Comparison of ENCODE assay signal across 1 cellular context in genomic region chr16:54040480-54040879, GRCh38.
TF ChIP-seq lines count a peak whose summit lies in the region.

No MANE protein-coding gene starts in this region.

TF ChIP-seq in HepG2, 621 proteins besides CTCF, POLR2A, EP300 and RAD21 (continued from another document and continues in another):
- TF ChIP-seq ZNF225 (CRISPR knock-in tag; IDR thresholded peaks at IDR 0.05) (no peak), HOXA5 (CRISPR knock-in tag; IDR thresholded peaks at IDR 0.05) (no peak), GMEB2 (CRISPR knock-in tag; IDR thresholded peaks at IDR 0.05; ENCODE audit: low read depth) (no peak), ZNF841 (CRISPR knock-in tag; IDR thresholded peaks at IDR 0.05; ENCODE audit: borderline replicate concordance) (no peak), ZKSCAN5 (CRISPR knock-in tag; IDR thresholded peaks at IDR 0.05) (peak; percentile 74; the same call in 1 of the 2 replicates), ZNF510 (CRISPR knock-in tag; IDR thresholded peaks at IDR 0.05; ENCODE audit: low read depth) (no peak), THAP9 (CRISPR knock-in tag; IDR thresholded peaks at IDR 0.05; ENCODE audit: borderline replicate concordance) (no peak), ZSCAN5A (CRISPR knock-in tag; IDR thresholded peaks at IDR 0.05; ENCODE audit: borderline replicate concordance) (no peak), HCFC1 (IDR thresholded peaks at IDR 0.05; ENCODE audit: low read depth, low read length) (no peak), ZNF331 (CRISPR knock-in tag; IDR thresholded peaks at IDR 0.05) (peak; percentile 68; the same call in 1 of the 2 replicates), ATRX (CRISPR knock-in tag; IDR thresholded peaks at IDR 0.05; ENCODE audit: borderline replicate concordance) (no peak), ZFP62 (CRISPR knock-in tag; IDR thresholded peaks at IDR 0.05) (no peak), FOXM1 (CRISPR knock-in tag; IDR thresholded peaks at IDR 0.05) (no peak), KAT7 (CRISPR knock-in tag; IDR thresholded peaks at IDR 0.05; ENCODE audit: borderline replicate concordance) (0 out of 2 replicates have a peak, but pooled peaks have one; percentile 29), NCOA5 (CRISPR knock-in tag; IDR thresholded peaks at IDR 0.05) (no peak), ZNF639 (CRISPR knock-in tag; conservative IDR thresholded peaks at IDR 0.05) (no peak), RBAK (CRISPR knock-in tag; IDR thresholded peaks at IDR 0.05) (no peak), HIVEP1 (CRISPR knock-in tag; IDR thresholded peaks at IDR 0.05) (no peak), STAT5B (CRISPR knock-in tag; IDR thresholded peaks at IDR 0.05) (no peak), ZNF468 (CRISPR knock-in tag; IDR thresholded peaks at IDR 0.05) (no peak), NONO (IDR thresholded peaks at IDR 0.05) (no peak), NONO (CRISPR knock-in tag; conservative IDR thresholded peaks at IDR 0.05) (no peak), ZNF709 (CRISPR knock-in tag; IDR thresholded peaks at IDR 0.05) (peak; percentile 39; the same call in 1 of the 2 replicates), MZF1 (CRISPR knock-in tag; IDR thresholded peaks at IDR 0.05; ENCODE audit: borderline replicate concordance) (no peak), DNMT1 (CRISPR knock-in tag; IDR thresholded peaks at IDR 0.05) (no peak), PPARG (CRISPR knock-in tag; conservative IDR thresholded peaks at IDR 0.05) (0 out of 2 replicates have a peak, but pooled peaks have one; percentile 11), NFKB2 (CRISPR knock-in tag; IDR thresholded peaks at IDR 0.05; ENCODE audit: borderline replicate concordance) (no peak), ZNF44 (CRISPR knock-in tag; IDR thresholded peaks at IDR 0.05) (no peak), ATF2 (CRISPR knock-in tag; IDR thresholded peaks at IDR 0.05) (0 out of 2 replicates have a peak, but pooled peaks have one; percentile 45), ZNF724P (CRISPR knock-in tag; IDR thresholded peaks at IDR 0.05; ENCODE audit: borderline replicate concordance) (no peak), ZNF569 (CRISPR knock-in tag; IDR thresholded peaks at IDR 0.05; ENCODE audit: borderline replicate concordance) (no peak), PRDM15 (CRISPR knock-in tag; IDR thresholded peaks at IDR 0.05) (no peak; the same call in 1 of the 2 replicates), ZFP41 (CRISPR knock-in tag; IDR thresholded peaks at IDR 0.05; ENCODE audit: borderline replicate concordance) (no peak), JDP2 (CRISPR knock-in tag; IDR thresholded peaks at IDR 0.05; ENCODE audit: borderline replicate concordance) (no peak), RELA (CRISPR knock-in tag; IDR thresholded peaks at IDR 0.05) (no peak), TGIF2 (CRISPR knock-in tag; IDR thresholded peaks at IDR 0.05) (no peak)
- TF ChIP-seq, protein P1, sequence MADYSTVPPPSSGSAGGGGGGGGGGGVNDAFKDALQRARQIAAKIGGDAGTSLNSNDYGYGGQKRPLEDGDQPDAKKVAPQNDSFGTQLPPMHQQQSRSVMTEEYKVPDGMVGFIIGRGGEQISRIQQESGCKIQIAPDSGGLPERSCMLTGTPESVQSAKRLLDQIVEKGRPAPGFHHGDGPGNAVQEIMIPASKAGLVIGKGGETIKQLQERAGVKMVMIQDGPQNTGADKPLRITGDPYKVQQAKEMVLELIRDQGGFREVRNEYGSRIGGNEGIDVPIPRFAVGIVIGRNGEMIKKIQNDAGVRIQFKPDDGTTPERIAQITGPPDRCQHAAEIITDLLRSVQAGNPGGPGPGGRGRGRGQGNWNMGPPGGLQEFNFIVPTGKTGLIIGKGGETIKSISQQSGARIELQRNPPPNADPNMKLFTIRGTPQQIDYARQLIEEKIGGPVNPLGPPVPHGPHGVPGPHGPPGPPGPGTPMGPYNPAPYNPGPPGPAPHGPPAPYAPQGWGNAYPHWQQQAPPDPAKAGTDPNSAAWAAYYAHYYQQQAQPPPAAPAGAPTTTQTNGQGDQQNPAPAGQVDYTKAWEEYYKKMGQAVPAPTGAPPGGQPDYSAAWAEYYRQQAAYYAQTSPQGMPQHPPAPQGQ (CRISPR knock-in tag; IDR thresholded peaks at IDR 0.05; ENCODE audit: borderline replicate concordance): no peak
- TF ChIP-seq, protein P2, sequence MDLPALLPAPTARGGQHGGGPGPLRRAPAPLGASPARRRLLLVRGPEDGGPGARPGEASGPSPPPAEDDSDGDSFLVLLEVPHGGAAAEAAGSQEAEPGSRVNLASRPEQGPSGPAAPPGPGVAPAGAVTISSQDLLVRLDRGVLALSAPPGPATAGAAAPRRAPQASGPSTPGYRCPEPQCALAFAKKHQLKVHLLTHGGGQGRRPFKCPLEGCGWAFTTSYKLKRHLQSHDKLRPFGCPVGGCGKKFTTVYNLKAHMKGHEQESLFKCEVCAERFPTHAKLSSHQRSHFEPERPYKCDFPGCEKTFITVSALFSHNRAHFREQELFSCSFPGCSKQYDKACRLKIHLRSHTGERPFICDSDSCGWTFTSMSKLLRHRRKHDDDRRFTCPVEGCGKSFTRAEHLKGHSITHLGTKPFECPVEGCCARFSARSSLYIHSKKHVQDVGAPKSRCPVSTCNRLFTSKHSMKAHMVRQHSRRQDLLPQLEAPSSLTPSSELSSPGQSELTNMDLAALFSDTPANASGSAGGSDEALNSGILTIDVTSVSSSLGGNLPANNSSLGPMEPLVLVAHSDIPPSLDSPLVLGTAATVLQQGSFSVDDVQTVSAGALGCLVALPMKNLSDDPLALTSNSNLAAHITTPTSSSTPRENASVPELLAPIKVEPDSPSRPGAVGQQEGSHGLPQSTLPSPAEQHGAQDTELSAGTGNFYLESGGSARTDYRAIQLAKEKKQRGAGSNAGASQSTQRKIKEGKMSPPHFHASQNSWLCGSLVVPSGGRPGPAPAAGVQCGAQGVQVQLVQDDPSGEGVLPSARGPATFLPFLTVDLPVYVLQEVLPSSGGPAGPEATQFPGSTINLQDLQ (CRISPR knock-in tag; IDR thresholded peaks at IDR 0.05): no peak
- TF ChIP-seq, protein P3, sequence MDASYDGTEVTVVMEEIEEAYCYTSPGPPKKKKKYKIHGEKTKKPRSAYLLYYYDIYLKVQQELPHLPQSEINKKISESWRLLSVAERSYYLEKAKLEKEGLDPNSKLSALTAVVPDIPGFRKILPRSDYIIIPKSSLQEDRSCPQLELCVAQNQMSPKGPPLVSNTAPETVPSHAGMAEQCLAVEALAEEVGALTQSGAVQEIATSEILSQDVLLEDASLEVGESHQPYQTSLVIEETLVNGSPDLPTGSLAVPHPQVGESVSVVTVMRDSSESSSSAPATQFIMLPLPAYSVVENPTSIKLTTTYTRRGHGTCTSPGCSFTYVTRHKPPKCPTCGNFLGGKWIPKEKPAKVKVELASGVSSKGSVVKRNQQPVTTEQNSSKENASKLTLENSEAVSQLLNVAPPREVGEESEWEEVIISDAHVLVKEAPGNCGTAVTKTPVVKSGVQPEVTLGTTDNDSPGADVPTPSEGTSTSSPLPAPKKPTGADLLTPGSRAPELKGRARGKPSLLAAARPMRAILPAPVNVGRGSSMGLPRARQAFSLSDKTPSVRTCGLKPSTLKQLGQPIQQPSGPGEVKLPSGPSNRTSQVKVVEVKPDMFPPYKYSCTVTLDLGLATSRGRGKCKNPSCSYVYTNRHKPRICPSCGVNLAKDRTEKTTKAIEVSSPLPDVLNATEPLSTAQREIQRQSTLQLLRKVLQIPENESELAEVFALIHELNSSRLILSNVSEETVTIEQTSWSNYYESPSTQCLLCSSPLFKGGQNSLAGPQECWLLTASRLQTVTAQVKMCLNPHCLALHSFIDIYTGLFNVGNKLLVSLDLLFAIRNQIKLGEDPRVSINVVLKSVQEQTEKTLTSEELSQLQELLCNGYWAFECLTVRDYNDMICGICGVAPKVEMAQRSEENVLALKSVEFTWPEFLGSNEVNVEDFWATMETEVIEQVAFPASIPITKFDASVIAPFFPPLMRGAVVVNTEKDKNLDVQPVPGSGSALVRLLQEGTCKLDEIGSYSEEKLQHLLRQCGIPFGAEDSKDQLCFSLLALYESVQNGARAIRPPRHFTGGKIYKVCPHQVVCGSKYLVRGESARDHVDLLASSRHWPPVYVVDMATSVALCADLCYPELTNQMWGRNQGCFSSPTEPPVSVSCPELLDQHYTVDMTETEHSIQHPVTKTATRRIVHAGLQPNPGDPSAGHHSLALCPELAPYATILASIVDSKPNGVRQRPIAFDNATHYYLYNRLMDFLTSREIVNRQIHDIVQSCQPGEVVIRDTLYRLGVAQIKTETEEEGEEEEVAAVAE (CRISPR knock-in tag; IDR thresholded peaks at IDR 0.05; ENCODE audit: borderline replicate concordance): peak; percentile 24; the same call in 1 of the 2 replicates
